ENCODE assay signal across 15 cellular contexts in the genomic region with DNA sequence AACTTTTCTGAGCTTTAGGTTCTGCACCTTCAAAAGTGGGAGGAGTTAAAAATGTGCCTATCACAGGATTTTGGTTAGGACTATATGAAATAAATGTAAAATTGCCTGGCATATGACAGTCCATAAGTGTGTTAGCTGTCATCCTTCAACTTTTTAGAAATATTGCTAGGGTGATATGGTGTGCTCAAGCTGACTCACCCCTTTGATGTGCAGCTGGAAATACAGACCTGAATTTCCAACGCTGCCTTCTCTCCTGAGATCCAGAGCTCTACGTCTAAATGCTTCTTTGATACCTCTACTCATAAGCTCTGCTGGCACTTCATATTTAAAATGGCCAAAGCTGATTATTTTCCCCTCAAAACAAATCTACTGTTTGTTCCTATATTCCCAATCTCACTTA. TPM values are rescaled to one million over a fixed set of nuclear protein-coding genes. Genes with fewer than 3 reads are reported as not detected.
A peak's percentile ranks its signal among the peaks of the same experiment; 100 is the strongest.
DNase-seq lines count a peak whose midpoint lies in the region; ATAC-seq and TF ChIP-seq lines count a peak whose summit lies in the region.
"Had no signal": no experiment of that assay in that cellular context is flagged by ENCODE, and none has a peak within 500 bp of the region (broad histone marks: within the 10 kb centered on the region; RNA-seq: fewer than 3 reads in every experiment).

No MANE protein-coding gene starts in this region.

- H2BK15ac ChIP-seq in neuronal stem cell (ENCODE audit: low read length): no peak overlapping the region

- H3K4me3 ChIP-seq in A673 (ENCODE audit: low read depth, low read length, poor library complexity, severe bottlenecking) (peak overlapping the region; percentile 86), neuronal stem cell (ENCODE audit: low read length in 2 of 2) (no peak overlapping the region)
- H3K4me3 ChIP-seq in CD8-positive, alpha-beta memory T cell (ENCODE audit: low read length): no peak overlapping the region
- H3K4me3 ChIP-seq: psoas muscle had no signal

- H3K18ac ChIP-seq in neuronal stem cell (ENCODE audit: low read length): no peak overlapping the region

- TF ChIP-seq CTCF in A673 (conservative IDR thresholded peaks at IDR 0.05; ENCODE audit: low read depth, low read length): no peak
- TF ChIP-seq CTCF in glutamatergic neuron (IDR thresholded peaks at IDR 0.05; ENCODE audit: partially characterized antibody, unreplicated experiment): no peak

- no peak overlapping the region for H2BK120ac ChIP-seq in neuronal stem cell (ENCODE audit: low read depth, low read length)

- peaks cover 0 to 5% of the 10 kb centered on the region in 2 donors for H3K27me3 Mint-ChIP-seq in CD8-positive, alpha-beta memory T cell
- peaks cover 2% of the 10 kb centered on the region for H3K27me3 Mint-ChIP-seq in glutamatergic neuron (ENCODE audit: unreplicated experiment)
- H3K27me3 Mint-ChIP-seq: activated CD4-positive, alpha-beta memory T cell treated with anti-CD3 and anti-CD28 coated beads for 36 hours had no signal

- H3K4me3 Mint-ChIP-seq in CD8-positive, alpha-beta memory T cell: peak overlapping the region in 4 of 7 donors; percentile 4 to 41 (median 19)
- H3K4me3 Mint-ChIP-seq in glutamatergic neuron (ENCODE audit: unreplicated experiment): peak overlapping the region; percentile 63

- H3K9me3 ChIP-seq in A673 (ENCODE audit: low read depth, low read length, poor library complexity, severe bottlenecking): peaks cover 4% of the 10 kb centered on the region
- no peaks in the 10 kb centered on the region for H3K9me3 ChIP-seq in CD8-positive, alpha-beta memory T cell (ENCODE audit: low read length)
- H3K9me3 ChIP-seq in neuronal stem cell (replicated peaks in 1 of 2; ENCODE audit: control insufficient read depth in 2 of 2, insufficient read depth in 1 of 2, low read depth in 1 of 2, low read length in 2 of 2): no peaks in the 10 kb centered on the region
- H3K9me3 ChIP-seq: left lung, psoas muscle had no signal

- H3K27ac ChIP-seq in A673 (ENCODE audit: low read depth, low read length, poor library complexity, severe bottlenecking): peak overlapping the region; percentile 13
- H3K27ac ChIP-seq in CD8-positive, alpha-beta memory T cell (ENCODE audit: low read depth, low read length): no peak overlapping the region
- H3K27ac ChIP-seq in neuronal stem cell (replicated peaks; ENCODE audit: low read length): no peak overlapping the region
- H3K27ac ChIP-seq: left lung, psoas muscle had no signal

- H3K4me1 Mint-ChIP-seq in CD8-positive, alpha-beta memory T cell: peaks cover 41 to 54% (median 46%) of the 10 kb centered on the region in 3 donors
- peaks cover 18% of the 10 kb centered on the region for H3K4me1 Mint-ChIP-seq in glutamatergic neuron (ENCODE audit: low read depth, unreplicated experiment)

- H3K23ac ChIP-seq in neuronal stem cell (ENCODE audit: low read depth, low read length, poor library complexity): no peak overlapping the region

- H3K27me3 ChIP-seq in A673 (replicated peaks; ENCODE audit: insufficient read depth, low read depth, low read length, poor library complexity) (no peaks in the 10 kb centered on the region), neuronal stem cell (ENCODE audit: control insufficient read depth in 3 of 3, insufficient read depth in 3 of 3, low read depth in 1 of 3, low read length in 3 of 3) (no peaks in the 10 kb centered on the region)
- H3K27me3 ChIP-seq in CD8-positive, alpha-beta memory T cell (ENCODE audit: insufficient read depth, low read length, poor library complexity, severe bottlenecking): no peaks in the 10 kb centered on the region
- H3K27me3 ChIP-seq: left lung had no signal

- H3K36me3 ChIP-seq in A673 (ENCODE audit: insufficient read depth, low read length, poor library complexity, severe bottlenecking) (peaks cover 19% of the 10 kb centered on the region), neuronal stem cell (replicated peaks in 1 of 2; ENCODE audit: control insufficient read depth in 2 of 2, insufficient read depth in 2 of 2, low read length in 2 of 2) (peaks cover 0 to 36% of the 10 kb centered on the region in 2 donors)
- peaks cover 5% of the 10 kb centered on the region for H3K36me3 ChIP-seq in CD8-positive, alpha-beta memory T cell (ENCODE audit: insufficient read depth, low read length)

- H3K9me3 Mint-ChIP-seq in CD8-positive, alpha-beta memory T cell: no peaks in the 10 kb centered on the region
- H3K9me3 Mint-ChIP-seq in glutamatergic neuron (ENCODE audit: unreplicated experiment): no peaks in the 10 kb centered on the region
- H3K9me3 Mint-ChIP-seq: activated CD4-positive, alpha-beta memory T cell treated with anti-CD3 and anti-CD28 coated beads for 36 hours had no signal

- H3K79me1 ChIP-seq in neuronal stem cell (ENCODE audit: low read depth, low read length): no peaks in the 10 kb centered on the region

- H3K4me2 ChIP-seq in neuronal stem cell (ENCODE audit: insufficient read depth, low read length, poor library complexity, severe bottlenecking): no peak overlapping the region

- DNase-seq in A673 (ENCODE audit: low spot score): no peak
- DNase-seq in CD8-positive, alpha-beta memory T cell: no peak
- DNase-seq in RPMI7951 (ENCODE audit: low read depth): peak; percentile 6
- DNase-seq in glutamatergic neuron: no peak
- no peak for DNase-seq in anterior cingulate cortex (lab: John Stamatoyannopoulos, UW)
- DNase-seq in hepatic stellate cell (ENCODE audit: low spot score): no peak
- no peak for DNase-seq in neuronal stem cell (ENCODE audit: low spot score)
- no peak for DNase-seq in sciatic nerve (ENCODE audit: low spot score)
- DNase-seq: activated CD4-positive, alpha-beta memory T cell treated with anti-CD3 and anti-CD28 coated beads for 36 hours; activated T-cell treated with anti-CD3 and anti-CD28 coated beads, Interleukin-2, amount 50 U/mL, for 48 hours; left lung; MV-4-11; NCI-H2081; NCI-H524; psoas muscle had no signal

- no peak overlapping the region for H4K91ac ChIP-seq in neuronal stem cell (ENCODE audit: low read depth, low read length, poor library complexity)

- no peak overlapping the region for H2AFZ ChIP-seq in neuronal stem cell (ENCODE audit: low read length)

- H2AK5ac ChIP-seq in neuronal stem cell (ENCODE audit: low read depth, low read length): no peak overlapping the region

- POLR2A ChIA-PET in A673 (lab: Charles Lee; ENCODE audit: low non-redundant PET): no interaction called here
- POLR2A ChIA-PET in CD8-positive, alpha-beta memory T cell (lab: Charles Lee): interaction anchor here (0.6 kb wide), 1 partner anchor 1016 kb away, joined by 3 read pairs; no protein-coding TSS in a partner anchor

- ATAC-seq in sciatic nerve: no peak
- ATAC-seq: left lung, psoas muscle had no signal

- BruUV-seq in A673 (replicated peaks; lab: Mats Ljungman, UMichigan): no TSS peak

- no peak overlapping the region for H2BK12ac ChIP-seq in neuronal stem cell (ENCODE audit: low read length)

- peaks cover 0 to 31% (median 8%) of the 10 kb centered on the region in 3 donors for H3K36me3 Mint-ChIP-seq in CD8-positive, alpha-beta memory T cell
- no peaks in the 10 kb centered on the region for H3K36me3 Mint-ChIP-seq in glutamatergic neuron (ENCODE audit: unreplicated experiment)

- no peak overlapping the region for H3K14ac ChIP-seq in neuronal stem cell (ENCODE audit: low read length)

- WGBS in neuronal stem cell (ENCODE audit: extremely low coverage in 2 of 2, insufficient read length in 2 of 2, insufficient replicate concordance in 1 of 2), 2 donors: no CpG with 5 or more reads among the region's 2 CpGs

- peaks cover 23% of the 10 kb centered on the region for H3K4me1 ChIP-seq in A673 (ENCODE audit: insufficient read depth, low read length, poor library complexity, severe bottlenecking)
- peaks cover 26% of the 10 kb centered on the region for H3K4me1 ChIP-seq in CD8-positive, alpha-beta memory T cell (ENCODE audit: insufficient read depth, low read length)
- peaks cover 2 to 7% of the 10 kb centered on the region in 2 donors for H3K4me1 ChIP-seq in neuronal stem cell (ENCODE audit: control insufficient read depth in 2 of 2, insufficient read depth in 1 of 2, low read depth in 1 of 2, low read length in 2 of 2)

- H4K8ac ChIP-seq in neuronal stem cell (ENCODE audit: low read depth, low read length): no peak overlapping the region

- no peak overlapping the region for H2BK5ac ChIP-seq in neuronal stem cell (ENCODE audit: low read length)

- intact Hi-C loops in A673 (cut with micrococcal nuclease; ENCODE audit: unreplicated experiment): loop anchor here (5.0 kb wide), 1 partner anchor 100 kb away; no protein-coding TSS in a partner anchor
- intact Hi-C loops in sciatic nerve (cut with DNase I): no loop called here

- no peak overlapping the region for H3K4ac ChIP-seq in neuronal stem cell (ENCODE audit: low read length)

- H3K27ac Mint-ChIP-seq in CD8-positive, alpha-beta memory T cell: peak overlapping the region in 6 of 8 donors; percentile 0 to 77 (median 50)
- H3K27ac Mint-ChIP-seq in glutamatergic neuron (ENCODE audit: unreplicated experiment): peak overlapping the region; percentile 19
- H3K27ac Mint-ChIP-seq: activated CD4-positive, alpha-beta memory T cell treated with anti-CD3 and anti-CD28 coated beads for 36 hours had no signal

- no peak overlapping the region for H3K9ac ChIP-seq in neuronal stem cell (ENCODE audit: low read depth, low read length, poor library complexity)

- CTCF ChIA-PET in A673 (lab: Charles Lee): no interaction called here
- CTCF ChIA-PET in CD8-positive, alpha-beta memory T cell (lab: Charles Lee): no interaction called here

RNA-seq across cellular contexts. Expression of gene SLC35B3, which starts 2.7 kb away (rescaled TPM):
- 16.2 and 19.4 TPM in 2 replicates for total RNA-seq in A673 (2021)
- total RNA-seq in CD8-positive, alpha-beta memory T cell: 10 to 100 TPM; 11.0 to 13.2 TPM
- 12.5 TPM for polyA plus RNA-seq in CD8-positive, alpha-beta memory T cell
- total RNA-seq in RPMI7951 (2014; rRNA removed; shearing (Covaris generic)): 18.8 and 20.4 TPM in 2 replicates
- 12.4 TPM for total RNA-seq in glutamatergic neuron (ENCODE audit: unreplicated experiment)
- 8.9 TPM for polyA plus RNA-seq in neuronal stem cell (2013, experiment 1 of 2)
- 8.5 TPM for polyA plus RNA-seq in neuronal stem cell (2013, experiment 2 of 2)
- 15.3 TPM for total RNA-seq in sciatic nerve
